ENCODE assay signal across 8 cellular contexts in the genomic region with DNA sequence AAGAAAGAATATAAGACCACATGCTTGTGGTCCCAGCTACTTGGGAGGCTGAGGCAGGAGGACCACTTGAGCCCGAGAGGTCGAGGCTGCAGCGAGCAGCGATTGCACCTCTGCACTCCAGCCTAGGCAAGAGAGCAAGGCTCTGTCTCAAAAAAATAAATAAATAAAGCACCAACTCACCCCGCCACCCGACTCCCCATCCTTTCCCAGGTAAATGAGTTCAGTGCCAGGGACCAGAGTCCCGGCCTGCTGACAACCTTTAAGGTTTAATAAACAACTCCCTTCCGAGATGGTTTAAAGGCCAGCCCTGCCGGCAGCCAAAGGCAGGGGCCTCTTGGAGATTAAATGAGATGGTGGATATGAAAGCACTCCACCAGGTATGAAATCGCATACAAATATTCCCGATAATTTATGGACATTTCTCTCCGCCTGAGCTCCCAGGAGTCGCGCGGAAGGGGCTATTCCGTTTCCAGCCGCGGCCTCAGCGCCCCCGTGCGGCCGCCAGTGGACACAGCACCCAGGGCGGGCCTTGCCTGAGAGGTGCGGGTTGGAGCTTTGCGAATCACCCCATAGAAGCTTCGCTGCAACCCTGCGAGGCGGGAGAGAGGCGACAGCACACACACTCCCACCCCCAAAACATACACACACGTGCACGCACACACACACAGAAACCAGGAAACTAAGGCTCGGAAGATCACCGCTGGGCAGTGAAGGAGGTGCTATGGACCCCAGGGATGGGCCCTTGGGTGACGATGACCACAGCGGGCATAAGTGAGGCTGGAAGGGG. TPM values are rescaled to one million over a fixed set of nuclear protein-coding genes. Genes with fewer than 3 reads are reported as not detected.
DNase-seq lines count a peak whose midpoint lies in the region; ATAC-seq and TF ChIP-seq lines count a peak whose summit lies in the region.

No MANE protein-coding gene starts in this region.

- H3K4me3 ChIP-seq in GM06990 (replicated peaks; ENCODE audit: low read depth, low read length) (no peak overlapping the region), LNCaP clone FGC (ENCODE audit: low read depth, low read length) (no peak overlapping the region), ascending aorta (peak overlapping the region in 1 of 2 donors; percentile 31), skeletal muscle tissue (ENCODE audit: low read length in 3 of 3) (peak overlapping the region in 1 of 3 donors; percentile 35)

- no peak for ATAC-seq in HG03432 (IDR thresholded peaks at IDR 0.05; ENCODE audit: unreplicated experiment)
- no peak for ATAC-seq in GM19328 (IDR thresholded peaks at IDR 0.05; ENCODE audit: unreplicated experiment)

- H3K9ac ChIP-seq in skeletal muscle tissue (ENCODE audit: low read depth in 1 of 3, low read length in 3 of 3) = peak overlapping the region in 2 of 3 donors; percentile 59 to 72

- no peak overlapping the region for H3K27ac ChIP-seq in ascending aorta
- no peak overlapping the region for H3K27ac ChIP-seq in skeletal muscle tissue (ENCODE audit: low read depth, low read length)

- peaks cover 2 to 3% of the 10 kb centered on the region in 2 donors for H3K4me1 ChIP-seq in ascending aorta
- peaks cover 8 to 15% (median 9%) of the 10 kb centered on the region in 3 donors for H3K4me1 ChIP-seq in skeletal muscle tissue (ENCODE audit: control insufficient read depth in 3 of 3, insufficient read depth in 3 of 3, low read length in 3 of 3)

- peaks cover 1% of the 10 kb centered on the region; the same call in 1 of the 2 replicates for H3K27me3 ChIP-seq in GM06990 (replicated peaks; ENCODE audit: control insufficient read depth, insufficient read depth, low read length)
- H3K27me3 ChIP-seq in ascending aorta = peaks cover 4% of the 10 kb centered on the region
- peaks cover 20 to 61% (median 45%) of the 10 kb centered on the region in 3 donors for H3K27me3 ChIP-seq in skeletal muscle tissue (ENCODE audit: control insufficient read depth in 3 of 3, insufficient read depth in 3 of 3, low read length in 3 of 3)

- TF ChIP-seq CTCF in GM06990 (IDR thresholded peaks at IDR 0.05; ENCODE audit: insufficient read depth, low read length, poor library complexity, severe bottlenecking) = peak; percentile 98
- peak; percentile 94 for TF ChIP-seq CTCF in LNCaP clone FGC (IDR thresholded peaks at IDR 0.05; ENCODE audit: control insufficient read depth, extremely low read depth, insufficient read depth)
- TF ChIP-seq CTCF in ascending aorta (IDR thresholded peaks at IDR 0.05) = peak; percentile 64 to 95 (median 93)

- intact Hi-C loops in ascending aorta (cut with DNase I) = loop anchor here (5.0 to 10.0 kb wide), 3 partner anchors 425 to 575 kb away; a partner anchor contains a TSS

- DNase-seq in GM06990 (ENCODE audit: extremely low read depth, insufficient read length) (peak; percentile 52), LNCaP clone FGC (ENCODE audit: low read depth) (no peak), T-helper 9 cell (peak; percentile 58), ascending aorta (ENCODE audit: low spot score in 2 of 2) (peak in 1 of 2 donors; percentile 79), hippocampal formation (lab: John Stamatoyannopoulos, UW) (peak; percentile 50 to 55)

- H3K9me3 ChIP-seq in ascending aorta (no peaks in the 10 kb centered on the region), skeletal muscle tissue (ENCODE audit: control insufficient read depth in 3 of 3, low read length in 3 of 3) (no peaks in the 10 kb centered on the region)

- H3K36me3 ChIP-seq in GM06990 (ENCODE audit: control insufficient read depth, insufficient read depth, low read length) (no peaks in the 10 kb centered on the region; the same call in 1 of the 2 replicates), ascending aorta (no peaks in the 10 kb centered on the region), skeletal muscle tissue (ENCODE audit: control insufficient read depth in 3 of 3, insufficient read depth in 3 of 3, low read length in 3 of 3) (no peaks in the 10 kb centered on the region)

RNA-seq across cellular contexts. Expression of a gene that starts 4.0 kb away (rescaled TPM):
- total RNA-seq in ascending aorta (243 TPM), skeletal muscle tissue (4,876 TPM)

RNA-seq across cellular contexts. Expression of a gene that starts 13.9 kb away (rescaled TPM):
- total RNA-seq in ascending aorta = 30.3 TPM
- total RNA-seq in skeletal muscle tissue = 34.4 TPM

Comparison
In these comparisons a context has a peak if more than half of its experiments do, and no peak if none do; other contexts are left out.
1. RNA of a gene that starts 4.0 kb away (total RNA-seq): 4,876 TPM in skeletal muscle tissue (single experiment); 243 TPM in ascending aorta (single experiment); every median in the first group is over 10 times any median in the second.
2. Peak in every context shown above with its lines, with median percentiles within 50 percentile points of each other: CTCF ChIP-seq.